In genomic region chr9:93640027-93640426, GRCh38 we compare ENCODE assay signal across 28 cellular contexts.
"Had no signal": no experiment of that assay in that cellular context is flagged by ENCODE, and none has a peak within 500 bp of the region (broad histone marks: within the 10 kb centered on the region; RNA-seq: fewer than 3 reads in every experiment).

No MANE protein-coding gene starts in this region.

- H3K4me3 ChIP-seq: stomach, suprapubic skin, testis, thoracic aorta, thyroid gland, tibial artery, tibial nerve, transverse colon, upper lobe of left lung, upper lobe of right lung, uterus, vagina had no signal

- H3K4me1 Mint-ChIP-seq: stimulated activated memory B cell treated with anti-CD40 and anti-IgM and Interleukin-4, amounts not matched to agents 10 μg/mL and 1 μg/mL and 100 μg/mL, for 72 hours; stimulated activated naive B cell treated with anti-CD40 and anti-IgM and Interleukin-4, amounts not matched to agents 10 μg/mL and 1 μg/mL and 100 μg/mL, for 72 hours; stimulated activated naive CD8-positive, alpha-beta T cell treated with anti-CD3 and anti-CD28 coated beads, Interleukin-15, amount 100 ng/mL, for 72 hours had no signal

- H3K27ac Mint-ChIP-seq: stimulated activated memory B cell treated with anti-CD40 and anti-IgM and Interleukin-4, amounts not matched to agents 10 μg/mL and 1 μg/mL and 100 μg/mL, for 72 hours; stimulated activated naive B cell treated with anti-CD40 and anti-IgM and Interleukin-4, amounts not matched to agents 10 μg/mL and 1 μg/mL and 100 μg/mL, for 72 hours; stimulated activated naive CD8-positive, alpha-beta T cell treated with anti-CD3 and anti-CD28 coated beads, Interleukin-15, Interleukin-2, amounts not matched to agents 100 ng/mL and 50 ng/mL, for 24 hours; type B pancreatic cell had no signal

- H3K36me3 ChIP-seq: uterus had no signal

- ATAC-seq: stimulated activated effector memory CD8-positive, alpha-beta T cell treated with anti-CD3 and anti-CD28 coated beads, Interleukin-12 subunit alpha, Interleukin-12 subunit beta, amount 100 ng/mL, for 72 hours; stimulated activated memory B cell treated with anti-CD40 and anti-IgM and Interleukin-4, amounts not matched to agents 10 μg/mL and 1 μg/mL and 100 μg/mL, for 72 hours; stimulated activated naive B cell treated with anti-CD40 and anti-IgM and Interleukin-4, amounts not matched to agents 10 μg/mL and 1 μg/mL and 100 μg/mL, for 72 hours; stimulated activated naive CD8-positive, alpha-beta T cell treated with anti-CD3 and anti-CD28 coated beads, Interleukin-15, amount 100 ng/mL, for 72 hours; stimulated activated naive CD8-positive, alpha-beta T cell treated with anti-CD3 and anti-CD28 coated beads, Interleukin-15, Interleukin-2, amounts not matched to agents 100 U/mL and 50 U/mL, for 24 hours; upper lobe of right lung had no signal

- H3K4me1 ChIP-seq: suprapubic skin, testis, tibial nerve, upper lobe of left lung, upper lobe of right lung had no signal

- DNase-seq: stimulated activated CD4-positive, alpha-beta T cell treated with anti-CD3 and anti-CD28 coated beads, Interleukin-2, amount 100 ng/mL, for 48 hours; stimulated activated CD4-positive, alpha-beta T cell treated with anti-CD3 and anti-CD28 coated beads, Interleukin-4, amount 100 ng/mL, for 1 hour; stimulated activated CD4-positive, alpha-beta T cell treated with anti-CD3 and anti-CD28 coated beads, Interleukin-4, amount 100 ng/mL, for 24 hours; stimulated activated CD4-positive, alpha-beta T cell treated with anti-CD3 and anti-CD28 coated beads, Interleukin-4, amount 100 ng/mL, for 4 hours; stimulated activated CD8-positive, alpha-beta memory T cell treated with anti-CD3 and anti-CD28 coated beads, Interleukin-4, amount 100 ng/mL, for 48 hours; stimulated activated naive B cell treated with anti-CD40 and anti-IgM and Interleukin-4, amounts not matched to agents 10 μg/mL and 1 μg/mL and 100 μg/mL, for 72 hours; stimulated activated naive CD4-positive, alpha-beta T cell; stimulated activated naive CD4-positive, alpha-beta T cell treated with Interleukin-2 at 50 U/mL for 16 hours; stimulated activated naive CD8-positive, alpha-beta T cell treated with anti-CD3 and anti-CD28 coated beads, Interleukin-15, amount 100 ng/mL, for 72 hours; stimulated activated naive CD8-positive, alpha-beta T cell treated with anti-CD3 and anti-CD28 coated beads, Interleukin-15, Interleukin-2, amounts not matched to agents 100 U/mL and 50 U/mL, for 24 hours; stomach; substantia nigra; thyroid gland; trophoblast cell had no signal

- H3K9me3 ChIP-seq: testis, thyroid gland, upper lobe of left lung, uterus, vagina had no signal

- H3K4me3 Mint-ChIP-seq: stimulated activated effector memory CD8-positive, alpha-beta T cell treated with anti-CD3 and anti-CD28 coated beads, Interleukin-12 subunit alpha, Interleukin-12 subunit beta, amount 100 ng/mL, for 72 hours; stimulated activated memory B cell treated with anti-CD40 and anti-IgM and Interleukin-4, amounts not matched to agents 10 μg/mL and 1 μg/mL and 100 μg/mL, for 72 hours; stimulated activated naive B cell treated with anti-CD40 and anti-IgM and Interleukin-4, amounts not matched to agents 10 μg/mL and 1 μg/mL and 100 μg/mL, for 72 hours; stimulated activated naive CD8-positive, alpha-beta T cell treated with anti-CD3 and anti-CD28 coated beads, Interleukin-15, amount 100 ng/mL, for 72 hours; stimulated activated naive CD8-positive, alpha-beta T cell treated with anti-CD3 and anti-CD28 coated beads, Interleukin-15, Interleukin-2, amounts not matched to agents 100 ng/mL and 50 ng/mL, for 24 hours; type B pancreatic cell had no signal

- H3K27ac ChIP-seq: stomach, suprapubic skin, testis, thoracic aorta, thyroid gland, tibial artery, tibial nerve, transverse colon, upper lobe of left lung, upper lobe of right lung, vagina had no signal

- H3K27me3 Mint-ChIP-seq: stimulated activated memory B cell treated with anti-CD40 and anti-IgM and Interleukin-4, amounts not matched to agents 10 μg/mL and 1 μg/mL and 100 μg/mL, for 72 hours; stimulated activated naive B cell treated with anti-CD40 and anti-IgM and Interleukin-4, amounts not matched to agents 10 μg/mL and 1 μg/mL and 100 μg/mL, for 72 hours; stimulated activated naive CD8-positive, alpha-beta T cell treated with anti-CD3 and anti-CD28 coated beads, Interleukin-15, amount 100 ng/mL, for 72 hours; stimulated activated naive CD8-positive, alpha-beta T cell treated with anti-CD3 and anti-CD28 coated beads, Interleukin-15, Interleukin-2, amounts not matched to agents 100 ng/mL and 50 ng/mL, for 24 hours; type B pancreatic cell had no signal
